9 cellular contexts compared by ENCODE assay signal in the genomic region with DNA sequence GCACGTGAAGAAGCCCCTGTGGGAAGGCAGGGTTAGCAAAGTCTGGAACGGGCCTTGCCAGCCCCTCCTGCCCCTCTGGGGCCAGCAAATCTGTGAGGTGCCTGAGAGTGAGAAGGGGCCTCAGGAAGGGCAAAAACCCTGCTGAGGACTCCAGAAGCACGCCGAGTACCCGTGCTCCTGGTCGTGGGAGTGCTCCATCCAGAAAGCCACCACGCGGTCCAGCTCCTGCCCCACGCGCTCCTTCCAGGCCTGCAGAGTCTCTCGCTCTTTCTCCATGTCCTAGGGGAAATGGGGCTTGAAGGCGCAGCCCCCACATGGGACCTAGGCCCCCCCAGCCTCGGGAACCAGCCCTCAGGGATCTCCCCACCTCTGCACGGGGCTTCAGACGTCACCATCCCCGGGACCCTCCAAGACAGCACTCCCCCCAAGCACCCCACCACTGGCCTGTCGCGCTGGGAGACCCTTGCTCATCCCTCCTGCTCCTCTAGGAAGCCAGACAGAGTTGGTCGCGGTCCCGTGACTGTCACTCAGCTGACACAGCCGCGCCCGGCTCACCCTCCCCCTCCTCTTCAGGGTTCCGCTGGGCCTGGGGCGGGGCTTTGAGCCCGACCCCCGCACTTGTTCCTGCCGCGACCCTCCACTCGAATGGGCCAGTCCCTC. TPM values are rescaled to one million over a fixed set of nuclear protein-coding genes. Genes with fewer than 3 reads are reported as not detected.
A peak's percentile ranks its signal among the peaks of the same experiment; 100 is the strongest.
DNase-seq lines count a peak whose midpoint lies in the region; ATAC-seq lines count a peak whose summit lies in the region.
"Had no signal": no experiment of that assay in that cellular context is flagged by ENCODE, and none has a peak within 500 bp of the region (broad histone marks: within the 10 kb centered on the region; RNA-seq: fewer than 3 reads in every experiment).

A gene (minus strand): TSS at position 504 of the 660 bp plus-strand sequence. CDS start 33 bp downstream, at position 471.

- peak; percentile 20 to 66 for ATAC-seq in right cardiac atrium
- ATAC-seq in HG03139 (IDR thresholded peaks at IDR 0.05; ENCODE audit: unreplicated experiment): no peak

- H3K4me3 ChIP-seq in right cardiac atrium (ENCODE audit: low read length): peak within 1 kb of the TSS; percentile 52
- peak within 1 kb of the TSS; percentile 23 to 54 (median 35) for H3K4me3 ChIP-seq in skeletal muscle tissue (ENCODE audit: low read length in 3 of 3)
- H3K4me3 ChIP-seq: SJSA1 had no signal

- peak; percentile 17 for DNase-seq in NCI-H748 (lab: John Stamatoyannopoulos, UW; ENCODE audit: unreplicated experiment)
- no peak for DNase-seq in NCI-H748 treated with DMSO at 0.1 percent for 48 hours (lab: John Stamatoyannopoulos, UW)
- no peak for DNase-seq in activated T-helper 1 cell treated with anti-CD3 and anti-CD28 coated beads, Interleukin-12 subunit alpha, Interleukin-12 subunit beta, Interleukin-2, Interleukin-4 antibody, amounts not matched to agents 30 ng/mL and 10 ng/mL and 1 ng/mL, durations not matched to agents 14 hours and 24 hours and 36 hours (ENCODE audit: low spot score)
- DNase-seq in right cardiac atrium: peak; percentile 63 to 85 (median 82)
- no peak for DNase-seq in epidermal melanocyte (ENCODE audit: insufficient read length, low spot score)
- DNase-seq in AG08396 (ENCODE audit: low spot score): no peak

- no peaks in the 10 kb centered on the region for H3K27me3 ChIP-seq in right cardiac atrium (ENCODE audit: control insufficient read depth, insufficient read depth)
- no peaks in the 10 kb centered on the region for H3K27me3 ChIP-seq in skeletal muscle tissue (ENCODE audit: control insufficient read depth in 3 of 3, insufficient read depth in 3 of 3, low read length in 3 of 3)
- H3K27me3 ChIP-seq: SJSA1 had no signal

- H3K27ac ChIP-seq in right cardiac atrium (ENCODE audit: low read length) (peak within 1 kb of the TSS; percentile 13), skeletal muscle tissue (ENCODE audit: low read depth, low read length) (no peak within 1 kb of the TSS)
- H3K27ac ChIP-seq: SJSA1 had no signal

- H3K27ac Mint-ChIP-seq in activated T-helper 1 cell treated with anti-CD3 and anti-CD28 coated beads, Interleukin-12 subunit alpha, Interleukin-12 subunit beta, Interleukin-2, Interleukin-4 antibody, amounts not matched to agents 30 ng/mL and 10 ng/mL and 1 ng/mL, durations not matched to agents 14 hours and 24 hours and 36 hours: peak within 1 kb of the TSS; percentile 68

- H3K36me3 Mint-ChIP-seq in activated T-helper 1 cell treated with anti-CD3 and anti-CD28 coated beads, Interleukin-12 subunit alpha, Interleukin-12 subunit beta, Interleukin-2, Interleukin-4 antibody, amounts not matched to agents 30 ng/mL and 10 ng/mL and 1 ng/mL, durations not matched to agents 14 hours and 24 hours and 36 hours (ENCODE audit: low read depth): peaks cover 8% of the 10 kb centered on the region

- WGBS in right cardiac atrium: 16% methylated on average over 31 of the region's 31 CpGs

- H3K4me1 ChIP-seq in right cardiac atrium (ENCODE audit: control insufficient read depth, insufficient read depth, low read length) (no peaks in the 10 kb centered on the region), skeletal muscle tissue (ENCODE audit: control insufficient read depth in 3 of 3, insufficient read depth in 3 of 3, low read length in 3 of 3) (peaks cover 0 to 10% (median 8%) of the 10 kb centered on the region in 3 donors)
- H3K4me1 ChIP-seq: SJSA1 had no signal

- H3K9ac ChIP-seq in skeletal muscle tissue (ENCODE audit: low read depth in 1 of 3, low read length in 3 of 3): peak within 1 kb of the TSS in 2 of 3 donors; percentile 3 to 40

- H3K4me1 Mint-ChIP-seq in activated T-helper 1 cell treated with anti-CD3 and anti-CD28 coated beads, Interleukin-12 subunit alpha, Interleukin-12 subunit beta, Interleukin-2, Interleukin-4 antibody, amounts not matched to agents 30 ng/mL and 10 ng/mL and 1 ng/mL, durations not matched to agents 14 hours and 24 hours and 36 hours (ENCODE audit: low read depth): peaks cover 14% of the 10 kb centered on the region

- peak within 1 kb of the TSS; percentile 84 for H3K4me3 Mint-ChIP-seq in activated T-helper 1 cell treated with anti-CD3 and anti-CD28 coated beads, Interleukin-12 subunit alpha, Interleukin-12 subunit beta, Interleukin-2, Interleukin-4 antibody, amounts not matched to agents 30 ng/mL and 10 ng/mL and 1 ng/mL, durations not matched to agents 14 hours and 24 hours and 36 hours

- no peaks in the 10 kb centered on the region for H3K27me3 Mint-ChIP-seq in activated T-helper 1 cell treated with anti-CD3 and anti-CD28 coated beads, Interleukin-12 subunit alpha, Interleukin-12 subunit beta, Interleukin-2, Interleukin-4 antibody, amounts not matched to agents 30 ng/mL and 10 ng/mL and 1 ng/mL, durations not matched to agents 14 hours and 24 hours and 36 hours (ENCODE audit: insufficient read depth)

- H3K36me3 ChIP-seq in skeletal muscle tissue (ENCODE audit: control insufficient read depth in 3 of 3, insufficient read depth in 3 of 3, low read length in 3 of 3): peaks cover 2 to 5% (median 2%) of the 10 kb centered on the region in 3 donors

- H3K9me3 ChIP-seq in right cardiac atrium (ENCODE audit: control insufficient read depth, low read length) (no peaks in the 10 kb centered on the region), skeletal muscle tissue (ENCODE audit: control insufficient read depth in 3 of 3, low read length in 3 of 3) (no peaks in the 10 kb centered on the region)
- H3K9me3 ChIP-seq: SJSA1 had no signal

- H3K9me3 Mint-ChIP-seq in activated T-helper 1 cell treated with anti-CD3 and anti-CD28 coated beads, Interleukin-12 subunit alpha, Interleukin-12 subunit beta, Interleukin-2, Interleukin-4 antibody, amounts not matched to agents 30 ng/mL and 10 ng/mL and 1 ng/mL, durations not matched to agents 14 hours and 24 hours and 36 hours: no peaks in the 10 kb centered on the region

- intact Hi-C loops in activated T-helper 1 cell treated with anti-CD3 and anti-CD28 coated beads, Interleukin-12 subunit alpha, Interleukin-12 subunit beta, Interleukin-2, Interleukin-4 antibody, amounts not matched to agents 30 ng/mL and 10 ng/mL and 1 ng/mL, durations not matched to agents 14 hours and 24 hours and 36 hours (cut with micrococcal nuclease): no loop called here
- intact Hi-C loops in right cardiac atrium (cut with DNase I): no loop called here

RNA-seq across cellular contexts. Expression of the gene that starts here (rescaled TPM):
- total RNA-seq in activated T-helper 1 cell treated with anti-CD3 and anti-CD28 coated beads, Interleukin-12 subunit alpha, Interleukin-12 subunit beta, Interleukin-2, Interleukin-4 antibody, amounts not matched to agents 30 ng/mL and 10 ng/mL and 1 ng/mL, durations not matched to agents 14 hours and 24 hours and 36 hours: 12.8 and 14.0 TPM in 2 replicates
- total RNA-seq in right cardiac atrium (10 to 100 TPM; 14.0 to 17.7 (median 15.7) TPM), skeletal muscle tissue (5.7 TPM)
- polyA plus RNA-seq in right cardiac atrium: 13.3 TPM

Comparison
In these comparisons a context has a peak if more than half of its experiments do, and no peak if none do; other contexts are left out.
1. DNase-seq: peak in NCI-H748 (single experiment) and right cardiac atrium (3 of 3); none in NCI-H748 treated with DMSO at 0.1 percent for 48 hours (single experiment), activated T-helper 1 cell treated with anti-CD3 and anti-CD28 coated beads, Interleukin-12 subunit alpha, Interleukin-12 subunit beta, Interleukin-2, Interleukin-4 antibody, amounts not matched to agents 30 ng/mL and 10 ng/mL and 1 ng/mL, durations not matched to agents 14 hours and 24 hours and 36 hours (single experiment), epidermal melanocyte (single experiment) and AG08396 (single experiment).